7 cellular contexts compared by ENCODE assay signal in the genomic region with DNA sequence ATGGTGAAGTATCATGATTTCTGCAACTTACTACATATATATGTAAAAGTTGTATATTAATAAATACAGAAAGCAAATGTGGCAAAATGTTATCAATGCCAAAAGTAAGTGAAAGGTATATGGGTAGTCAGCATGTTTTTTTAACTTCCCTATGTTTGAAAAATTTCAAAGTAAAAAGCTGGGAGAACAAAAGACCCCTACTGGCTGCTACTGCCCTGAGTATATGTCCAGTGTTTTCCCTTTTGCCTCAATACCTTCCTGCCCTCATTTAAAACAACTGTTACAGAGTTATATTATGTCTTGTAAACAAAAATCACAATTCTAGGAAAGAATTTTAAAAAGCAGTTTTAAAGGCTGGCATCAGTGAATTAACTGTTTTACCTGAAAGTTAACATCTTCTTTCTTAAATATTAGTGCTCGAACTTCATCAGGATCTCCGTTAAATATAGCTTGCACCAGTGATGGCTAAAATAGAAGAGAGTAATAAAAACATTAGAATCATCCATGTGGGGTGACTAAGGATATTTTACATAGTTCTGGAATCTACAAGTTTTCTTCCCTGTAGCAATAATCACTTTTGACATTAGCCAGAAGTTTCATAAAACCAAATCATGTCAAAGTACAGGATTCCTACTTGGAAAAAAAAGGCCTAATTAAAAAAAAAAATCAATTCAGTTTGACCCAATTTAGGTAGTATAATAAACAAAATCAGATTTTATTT. TPM values are rescaled to one million over a fixed set of nuclear protein-coding genes. Genes with fewer than 3 reads are reported as not detected.
DNase-seq lines count a peak whose midpoint lies in the region; FAIRE-seq and TF ChIP-seq lines count a peak whose summit lies in the region.

No MANE protein-coding gene starts in this region.

- no peak for FAIRE-seq in kidney (lab: Jason Lieb, UNC)

- DNase-seq in HCEC 1CT (peak; percentile 48), fibroblast of pulmonary artery (ENCODE audit: low read depth) (peak; percentile 53), GM19240 (ENCODE audit: insufficient read length, low spot score) (no peak), kidney (no peak), NCI-H2227 (lab: John Stamatoyannopoulos, UW; ENCODE audit: unreplicated experiment) (no peak)

- H3F3A ChIP-seq in SU-DHL-6 (ENCODE audit: insufficient read depth): peaks cover 26% of the 10 kb centered on the region; the same call in 1 of the 2 replicates

- H3K27me3 ChIP-seq in SU-DHL-6 (ENCODE audit: low read length) (no peaks in the 10 kb centered on the region), subcutaneous abdominal adipose tissue (ENCODE audit: control insufficient read depth in 5 of 5, insufficient read depth in 4 of 5, low read length in 5 of 5) (no peaks in the 10 kb centered on the region)

- H3K4me1 ChIP-seq in subcutaneous abdominal adipose tissue (ENCODE audit: control insufficient read depth in 5 of 5, insufficient read depth in 5 of 5, low read length in 5 of 5): peaks cover 0 to 47% (median 29%) of the 10 kb centered on the region in 5 donors
- peaks cover 3 to 10% of the 10 kb centered on the region in 2 donors for H3K4me1 ChIP-seq in kidney (ENCODE audit: control insufficient read depth in 1 of 2, insufficient read depth in 1 of 2, low read depth in 1 of 2, low read length in 2 of 2)

- peak overlapping the region; percentile 53; the same call in 1 of the 2 replicates for H3K27ac ChIP-seq in SU-DHL-6 (ENCODE audit: low read depth, low read length)
- H3K27ac ChIP-seq in subcutaneous abdominal adipose tissue (ENCODE audit: low read depth, low read length): peak overlapping the region; percentile 95
- H3K27ac ChIP-seq in kidney (ENCODE audit: low read depth in 2 of 2, low read length in 2 of 2): no peak overlapping the region

- H3K4me3 ChIP-seq in SU-DHL-6 (ENCODE audit: insufficient read depth, low read length, poor library complexity, severe bottlenecking) (no peak overlapping the region), fibroblast of pulmonary artery (replicated peaks; ENCODE audit: low read depth, low read length) (peak overlapping the region; percentile 76), subcutaneous abdominal adipose tissue (ENCODE audit: low read depth in 1 of 5, low read length in 5 of 5) (peak overlapping the region; percentile 69 to 82 (median 77)), kidney (ENCODE audit: low read length in 2 of 2) (no peak overlapping the region)

- H2AFZ ChIP-seq in SU-DHL-6 (ENCODE audit: low read depth, low read length, severe bottlenecking): no peak overlapping the region

- 0 out of 2 replicates have a peak overlapping the region, but pooled peaks have one; percentile 12 for H3K9ac ChIP-seq in SU-DHL-6 (ENCODE audit: low read length)
- peak overlapping the region; percentile 74 to 97 (median 81) for H3K9ac ChIP-seq in subcutaneous abdominal adipose tissue (ENCODE audit: low read length in 5 of 5)
- no peak overlapping the region for H3K9ac ChIP-seq in kidney (ENCODE audit: low read length in 2 of 2)

- intact Hi-C loops in kidney (cut with DNase I): no loop called here

- no peaks in the 10 kb centered on the region for H3K9me2 ChIP-seq in SU-DHL-6 (replicated peaks; ENCODE audit: insufficient read depth, low read length)

- H3K4me2 ChIP-seq in SU-DHL-6 (ENCODE audit: low read depth, low read length, poor library complexity, severe bottlenecking): peak overlapping the region; percentile 63

- TF ChIP-seq CTCF in SU-DHL-6 (IDR thresholded peaks at IDR 0.05; ENCODE audit: insufficient read depth, low read length, poor library complexity, severe bottlenecking): no peak
- peak; percentile 42 for TF ChIP-seq CTCF in fibroblast of pulmonary artery (IDR thresholded peaks at IDR 0.05; ENCODE audit: low read length, missing control alignments)
- no peak for TF ChIP-seq CTCF in kidney (IDR thresholded peaks at IDR 0.05; ENCODE audit: borderline replicate concordance, extremely low read depth, insufficient read depth)

- H3K79me2 ChIP-seq in SU-DHL-6 (ENCODE audit: insufficient read depth, low read length): peaks cover 67% of the 10 kb centered on the region

- 0 out of 2 replicates have a peak, but pooled peaks cover 2% of the 10 kb centered on the region for H4K20me1 ChIP-seq in SU-DHL-6 (ENCODE audit: low read depth, low read length)

- no peaks in the 10 kb centered on the region for H3K9me3 ChIP-seq in SU-DHL-6 (ENCODE audit: insufficient read depth, low read length)
- H3K9me3 ChIP-seq in subcutaneous abdominal adipose tissue (ENCODE audit: control insufficient read depth in 5 of 5, low read length in 5 of 5): no peaks in the 10 kb centered on the region
- no peaks in the 10 kb centered on the region for H3K9me3 ChIP-seq in kidney (ENCODE audit: control insufficient read depth in 1 of 2, low read length in 2 of 2)

- H3K36me3 ChIP-seq in SU-DHL-6 (ENCODE audit: low read length): peaks cover 15% of the 10 kb centered on the region
- peaks cover 0 to 18% (median 0%) of the 10 kb centered on the region in 5 donors for H3K36me3 ChIP-seq in subcutaneous abdominal adipose tissue (ENCODE audit: control insufficient read depth in 5 of 5, insufficient read depth in 5 of 5, low read length in 5 of 5)
- H3K36me3 ChIP-seq in kidney (ENCODE audit: control insufficient read depth in 1 of 2, insufficient read depth in 2 of 2, low read length in 2 of 2): no peaks in the 10 kb centered on the region

RNA-seq across cellular contexts. Expression of a gene that starts 2.8 kb away (rescaled TPM):
- total RNA-seq in kidney: 72.4 TPM
- polyA plus RNA-seq in kidney (ENCODE audit: insufficient read depth, low read depth, low replicate concordance): 9.8 TPM

Comparison
In these comparisons a context has a peak if more than half of its experiments do, and no peak if none do; other contexts are left out.
1. DNase-seq: peak in HCEC 1CT (single experiment) and fibroblast of pulmonary artery (single experiment); none in GM19240 (single experiment), kidney (single experiment) and NCI-H2227 (single experiment).
2. H3K27ac ChIP-seq: peak in SU-DHL-6 (single experiment) and subcutaneous abdominal adipose tissue (single experiment); none in kidney (0 of 2).
3. H3K4me3 ChIP-seq: peak in fibroblast of pulmonary artery (single experiment) and subcutaneous abdominal adipose tissue (5 of 5); none in SU-DHL-6 (single experiment) and kidney (0 of 2).
4. H3K9ac ChIP-seq: peak in SU-DHL-6 (single experiment) and subcutaneous abdominal adipose tissue (5 of 5); none in kidney (0 of 2).